ENCODE assay signal across 1 cellular context in the genomic region with DNA sequence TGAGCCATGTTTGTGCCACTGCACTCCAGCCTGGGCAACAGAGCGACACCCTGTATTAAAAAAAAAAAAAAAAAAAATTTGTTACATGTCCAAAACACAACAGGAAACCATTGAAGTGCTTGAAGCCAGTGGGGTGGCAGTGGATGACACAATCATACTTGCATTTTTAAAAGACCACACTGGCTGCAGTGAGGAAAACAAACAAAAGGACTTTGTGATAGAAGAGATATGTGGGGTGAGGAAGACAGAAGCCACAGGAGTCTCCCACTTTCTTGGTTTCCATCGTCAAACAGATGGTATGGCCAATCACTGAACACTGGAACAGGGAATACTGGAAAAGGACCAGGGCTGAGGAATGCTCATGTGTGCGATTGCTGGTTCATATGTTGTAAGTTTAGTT.
TF ChIP-seq lines count a peak whose summit lies in the region.

No MANE protein-coding gene starts in this region.

TF ChIP-seq in HCT116, 20 proteins besides CTCF, POLR2A, EP300 and RAD21 (continued from another document):
- TF ChIP-seq, protein P1, sequence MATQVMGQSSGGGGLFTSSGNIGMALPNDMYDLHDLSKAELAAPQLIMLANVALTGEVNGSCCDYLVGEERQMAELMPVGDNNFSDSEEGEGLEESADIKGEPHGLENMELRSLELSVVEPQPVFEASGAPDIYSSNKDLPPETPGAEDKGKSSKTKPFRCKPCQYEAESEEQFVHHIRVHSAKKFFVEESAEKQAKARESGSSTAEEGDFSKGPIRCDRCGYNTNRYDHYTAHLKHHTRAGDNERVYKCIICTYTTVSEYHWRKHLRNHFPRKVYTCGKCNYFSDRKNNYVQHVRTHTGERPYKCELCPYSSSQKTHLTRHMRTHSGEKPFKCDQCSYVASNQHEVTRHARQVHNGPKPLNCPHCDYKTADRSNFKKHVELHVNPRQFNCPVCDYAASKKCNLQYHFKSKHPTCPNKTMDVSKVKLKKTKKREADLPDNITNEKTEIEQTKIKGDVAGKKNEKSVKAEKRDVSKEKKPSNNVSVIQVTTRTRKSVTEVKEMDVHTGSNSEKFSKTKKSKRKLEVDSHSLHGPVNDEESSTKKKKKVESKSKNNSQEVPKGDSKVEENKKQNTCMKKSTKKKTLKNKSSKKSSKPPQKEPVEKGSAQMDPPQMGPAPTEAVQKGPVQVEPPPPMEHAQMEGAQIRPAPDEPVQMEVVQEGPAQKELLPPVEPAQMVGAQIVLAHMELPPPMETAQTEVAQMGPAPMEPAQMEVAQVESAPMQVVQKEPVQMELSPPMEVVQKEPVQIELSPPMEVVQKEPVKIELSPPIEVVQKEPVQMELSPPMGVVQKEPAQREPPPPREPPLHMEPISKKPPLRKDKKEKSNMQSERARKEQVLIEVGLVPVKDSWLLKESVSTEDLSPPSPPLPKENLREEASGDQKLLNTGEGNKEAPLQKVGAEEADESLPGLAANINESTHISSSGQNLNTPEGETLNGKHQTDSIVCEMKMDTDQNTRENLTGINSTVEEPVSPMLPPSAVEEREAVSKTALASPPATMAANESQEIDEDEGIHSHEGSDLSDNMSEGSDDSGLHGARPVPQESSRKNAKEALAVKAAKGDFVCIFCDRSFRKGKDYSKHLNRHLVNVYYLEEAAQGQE (IDR thresholded peaks at IDR 0.05; ENCODE audit: low read depth), result no peak
- TF ChIP-seq ZNF274 (IDR thresholded peaks at IDR 0.05; ENCODE audit: low read depth, low read length) (no peak), TCF7L2 (IDR thresholded peaks at IDR 0.05; ENCODE audit: borderline replicate concordance, extremely low read depth, insufficient read depth, insufficient read length) (no peak), EZH2phosphoT487 (IDR thresholded peaks at IDR 0.05; ENCODE audit: borderline replicate concordance) (no peak), CBX3 (IDR thresholded peaks at IDR 0.05; ENCODE audit: low read depth) (no peak), SRF (IDR thresholded peaks at IDR 0.05; ENCODE audit: low read depth) (no peak), POLR2AphosphoS5 (IDR thresholded peaks at IDR 0.05; ENCODE audit: low read depth, low read length) (no peak), ATF3 (IDR thresholded peaks at IDR 0.05) (no peak)
